ENCODE assay signal across 35 cellular contexts in the genomic region with DNA sequence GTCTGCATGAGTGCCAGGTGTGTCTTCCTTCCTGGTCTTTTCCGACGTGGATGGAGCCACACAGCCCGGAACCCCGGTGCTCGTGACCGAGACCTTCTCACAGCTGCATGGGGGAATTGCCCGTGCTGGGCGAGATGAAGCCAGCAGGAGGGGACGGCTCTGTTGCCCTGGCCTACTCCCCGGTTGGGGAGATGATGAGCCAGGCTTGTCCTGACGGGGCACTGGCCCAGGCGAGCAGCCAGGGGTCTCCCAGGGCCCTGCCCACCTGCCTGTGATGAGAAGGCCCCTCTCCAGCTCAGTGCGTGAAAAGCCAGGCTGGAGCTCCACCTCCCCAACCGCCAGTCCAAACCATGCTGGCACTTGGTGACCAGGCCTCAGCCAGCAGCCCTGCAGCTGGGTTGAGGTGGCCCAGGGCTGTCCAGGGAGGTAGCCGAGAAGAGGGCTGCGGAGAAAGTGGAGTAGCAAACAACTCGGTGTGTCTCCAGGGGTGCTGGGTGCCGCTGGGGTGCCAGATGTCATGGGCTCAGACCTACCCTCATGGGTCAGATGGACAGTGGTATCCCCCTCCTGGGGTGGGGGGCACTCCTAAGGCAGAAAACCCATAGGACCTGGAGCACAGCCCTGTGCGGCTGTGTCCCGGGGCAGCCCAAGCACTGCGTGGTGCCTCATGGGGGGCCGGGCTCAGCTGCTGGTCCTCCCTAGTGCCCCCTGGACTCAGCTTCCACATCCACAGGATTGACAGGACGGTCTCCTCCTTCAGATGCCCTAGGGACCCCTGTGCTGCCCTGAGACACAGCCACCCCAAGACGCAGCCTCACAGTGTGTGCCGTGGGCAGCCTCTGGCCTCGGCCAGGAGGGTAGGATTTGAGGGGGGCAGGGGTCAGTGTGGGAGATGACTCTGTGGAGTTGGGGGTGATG. TPM values are rescaled to one million over a fixed set of nuclear protein-coding genes. Genes with fewer than 3 reads are reported as not detected.
"Had no signal": no experiment of that assay in that cellular context is flagged by ENCODE, and none has a peak within 500 bp of the region (broad histone marks: within the 10 kb centered on the region; RNA-seq: fewer than 3 reads in every experiment).

No MANE protein-coding gene starts in this region.

- H3K27me3 ChIP-seq: adrenal gland, brain microvascular endothelial cell, MG63, SJCRH30 had no signal

- H3K9me3 ChIP-seq: adrenal gland, MG63, SJCRH30 had no signal

- H3K27ac ChIP-seq: adrenal gland, brain microvascular endothelial cell, PC-9, RWPE1, SJCRH30, SK-N-MC, WERI-Rb-1 had no signal

- ATAC-seq: activated CD8-positive, alpha-beta memory T cell treated with anti-CD3 and anti-CD28 coated beads, Interleukin-2, amount 10 ng/mL, durations not matched to agents 7 days and 5 days had no signal

- H3K4me1 ChIP-seq: adrenal gland, SJCRH30 had no signal

- H3K36me3 ChIP-seq: adrenal gland, brain microvascular endothelial cell, MG63, SJCRH30, WERI-Rb-1 had no signal

- H3K4me3 ChIP-seq: adrenal gland, MG63, PC-9, SJCRH30, SK-N-MC had no signal

- DNase-seq: activated CD4-positive, alpha-beta memory T cell treated with anti-CD3 and anti-CD28 coated beads, Interleukin-2, amount 10 ng/mL, durations not matched to agents 7 days and 5 days; activated CD4-positive, alpha-beta T cell treated with anti-CD3 and anti-CD28 coated beads for 1 hour; activated CD4-positive, alpha-beta T cell treated with anti-CD3 and anti-CD28 coated beads for 48 hours; activated CD4-positive, CD25-positive, alpha-beta regulatory T cell; activated CD8-positive, alpha-beta memory T cell treated with anti-CD3 and anti-CD28 coated beads for 24 hours; activated CD8-positive, alpha-beta memory T cell treated with anti-CD3 and anti-CD28 coated beads, Interleukin-2, amount 10 ng/mL, durations not matched to agents 7 days and 5 days; activated CD8-positive, alpha-beta memory T cell treated with anti-CD3 and anti-CD28 coated beads, Interleukin-2, amount 50 U/mL, for 48 hours; activated effector memory CD4-positive, alpha-beta T cell treated with anti-CD3 and anti-CD28 coated beads, Interleukin-2, amount 50 U/mL, for 16 hours; activated naive CD4-positive, alpha-beta T cell treated with Interleukin-2 at 50 U/mL for 16 hours; activated T-cell treated with anti-CD3 and anti-CD28 coated beads, Interleukin-2, amount 50 U/mL, for 48 hours; adrenal gland; brain microvascular endothelial cell; Kasumi-1; KBM-7; MG63; NCI-H1048; NCI-H1105 treated with DMSO at 0.1 percent for 48 hours; NCI-H1436; NCI-H1694; NCI-H1930; NCI-H2081 treated with DMSO at 0.1 percent for 48 hours; NCI-H510A; NCI-H526; NCI-H748 treated with DMSO at 0.1 percent for 48 hours; NK-92 treated with Interleukin-12 subunit alpha and Interleukin-12 subunit beta, amount 100 ng/mL, for 24 hours; PC-9; SHP77; SJCRH30; T1000; WERI-Rb-1 had no signal

RNA-seq across cellular contexts. Expression of a gene that starts 26.1 kb away (rescaled TPM):
- total RNA-seq: activated CD8-positive, alpha-beta memory T cell treated with anti-CD3 and anti-CD28 coated beads, Interleukin-2, amount 10 ng/mL, durations not matched to agents 7 days and 5 days; OCI-LY7; PC-9; T-helper 2 cell treated with Interferon-gamma antibody and Interleukin-4, amounts not matched to agents 100 ng/mL and 5 ng/mL, for 36 hours had no signal
- polyA plus RNA-seq: IgD-negative memory B cell had no signal
